25 cellular contexts compared by ENCODE assay signal in genomic region chr2:237790353-237790752, GRCh38. TPM values are rescaled to one million over a fixed set of nuclear protein-coding genes. Genes with fewer than 3 reads are reported as not detected.
DNase-seq lines count a peak whose midpoint lies in the region; ATAC-seq, FAIRE-seq and TF ChIP-seq lines count a peak whose summit lies in the region.
"Had no signal": no experiment of that assay in that cellular context is flagged by ENCODE, and none has a peak within 500 bp of the region (broad histone marks: within the 10 kb centered on the region; RNA-seq: fewer than 3 reads in every experiment).

No MANE protein-coding gene starts in this region.

- H2AFZ ChIP-seq in osteoblast (ENCODE audit: low read length): no peak overlapping the region

- no peak for TF ChIP-seq CTCF in activated CD8-positive, alpha-beta T cell treated with anti-CD3 and anti-CD28 coated beads for 36 hours (IDR thresholded peaks at IDR 0.05)
- TF ChIP-seq CTCF in esophagus muscularis mucosa (IDR thresholded peaks at IDR 0.05) (no peak), osteoblast (IDR thresholded peaks at IDR 0.05; ENCODE audit: extremely low read depth, low read depth, low read length) (no peak)

- H3K27me3 Mint-ChIP-seq in activated CD8-positive, alpha-beta T cell treated with anti-CD3 and anti-CD28 coated beads for 36 hours: no peaks in the 10 kb centered on the region
- H3K27me3 Mint-ChIP-seq in activated CD8-positive, alpha-beta T cell treated with anti-CD3 and anti-CD28 coated beads, Interleukin-2, amount 10 ng/mL, durations not matched to agents 7 days and 5 days (ENCODE audit: low read depth): no peaks in the 10 kb centered on the region
- H3K27me3 Mint-ChIP-seq: activated CD4-positive, alpha-beta memory T cell treated with anti-CD3 and anti-CD28 coated beads for 36 hours; stimulated activated memory B cell treated with anti-CD40 and anti-IgM and Interleukin-4, amounts not matched to agents 10 μg/mL and 1 μg/mL and 100 μg/mL, for 72 hours; type B pancreatic cell had no signal

- intact Hi-C loops in activated CD8-positive, alpha-beta T cell treated with anti-CD3 and anti-CD28 coated beads for 36 hours (cut with micrococcal nuclease): no loop called here
- intact Hi-C loops in esophagus muscularis mucosa (cut with DNase I): no loop called here

- H3K9me3 Mint-ChIP-seq in activated CD8-positive, alpha-beta T cell treated with anti-CD3 and anti-CD28 coated beads for 36 hours: peaks cover 9% of the 10 kb centered on the region
- H3K9me3 Mint-ChIP-seq in activated CD8-positive, alpha-beta T cell treated with anti-CD3 and anti-CD28 coated beads, Interleukin-2, amount 10 ng/mL, durations not matched to agents 7 days and 5 days (ENCODE audit: insufficient read depth): peaks cover 11% of the 10 kb centered on the region
- H3K9me3 Mint-ChIP-seq: type B pancreatic cell had no signal

- H4K20me1 ChIP-seq in osteoblast (ENCODE audit: insufficient read depth, low read length): no peaks in the 10 kb centered on the region

- no peak for TF ChIP-seq EP300 in esophagus muscularis mucosa (IDR thresholded peaks at IDR 0.05)

- no peak overlapping the region for H3K4me3 Mint-ChIP-seq in activated CD8-positive, alpha-beta T cell treated with anti-CD3 and anti-CD28 coated beads for 36 hours
- no peak overlapping the region for H3K4me3 Mint-ChIP-seq in activated CD8-positive, alpha-beta T cell treated with anti-CD3 and anti-CD28 coated beads, Interleukin-2, amount 10 ng/mL, durations not matched to agents 7 days and 5 days
- H3K4me3 Mint-ChIP-seq: activated CD4-positive, alpha-beta memory T cell treated with anti-CD3 and anti-CD28 coated beads for 36 hours; endodermal cell; stimulated activated memory B cell treated with anti-CD40 and anti-IgM and Interleukin-4, amounts not matched to agents 10 μg/mL and 1 μg/mL and 100 μg/mL, for 72 hours; type B pancreatic cell had no signal

- no peaks in the 10 kb centered on the region for H3K79me2 ChIP-seq in osteoblast (ENCODE audit: insufficient read depth, low read length)

- H3K4me1 Mint-ChIP-seq in activated CD8-positive, alpha-beta T cell treated with anti-CD3 and anti-CD28 coated beads for 36 hours (ENCODE audit: low read depth): no peaks in the 10 kb centered on the region
- H3K4me1 Mint-ChIP-seq in activated CD8-positive, alpha-beta T cell treated with anti-CD3 and anti-CD28 coated beads, Interleukin-2, amount 10 ng/mL, durations not matched to agents 7 days and 5 days (ENCODE audit: low read depth): peaks cover 3% of the 10 kb centered on the region
- H3K4me1 Mint-ChIP-seq: endodermal cell; stimulated activated memory B cell treated with anti-CD40 and anti-IgM and Interleukin-4, amounts not matched to agents 10 μg/mL and 1 μg/mL and 100 μg/mL, for 72 hours had no signal

- peaks cover 18% of the 10 kb centered on the region for H3K36me3 Mint-ChIP-seq in activated CD8-positive, alpha-beta T cell treated with anti-CD3 and anti-CD28 coated beads for 36 hours (ENCODE audit: low read depth)
- peaks cover 26% of the 10 kb centered on the region for H3K36me3 Mint-ChIP-seq in activated CD8-positive, alpha-beta T cell treated with anti-CD3 and anti-CD28 coated beads, Interleukin-2, amount 10 ng/mL, durations not matched to agents 7 days and 5 days (ENCODE audit: low read depth)

- FAIRE-seq in GM19239 (lab: Jason Lieb, UNC): no peak
- FAIRE-seq: GM18507 had no signal

- CTCF ChIA-PET in activated CD8-positive, alpha-beta T cell treated with anti-CD3 and anti-CD28 coated beads for 36 hours (lab: Charles Lee): no interaction called here
- CTCF ChIA-PET in activated CD8-positive, alpha-beta T cell treated with anti-CD3 and anti-CD28 coated beads, Interleukin-2, amount 10 ng/mL, durations not matched to agents 7 days and 5 days (lab: Charles Lee): no interaction called here

- peak; percentile 51 for ATAC-seq in activated CD8-positive, alpha-beta T cell treated with anti-CD3 and anti-CD28 coated beads for 36 hours
- ATAC-seq in activated CD8-positive, alpha-beta T cell treated with anti-CD3 and anti-CD28 coated beads, Interleukin-2, amount 10 ng/mL, durations not matched to agents 7 days and 5 days: no peak
- no peak for ATAC-seq in HG03139 (IDR thresholded peaks at IDR 0.05; ENCODE audit: unreplicated experiment)
- ATAC-seq: left ventricle myocardium superior; Right ventricle myocardium inferior; stimulated activated memory B cell treated with anti-CD40 and anti-IgM and Interleukin-4, amounts not matched to agents 10 μg/mL and 1 μg/mL and 100 μg/mL, for 72 hours had no signal

- no peak overlapping the region for H3K4me3 ChIP-seq in esophagus muscularis mucosa
- H3K4me3 ChIP-seq in osteoblast (ENCODE audit: insufficient read depth, low read length): no peak overlapping the region
- H3K4me3 ChIP-seq: adrenal gland had no signal

- peaks cover 0 to 11% (median 4%) of the 10 kb centered on the region in 4 donors for H3K9me3 ChIP-seq in esophagus muscularis mucosa
- peaks cover 3% of the 10 kb centered on the region for H3K9me3 ChIP-seq in osteoblast (ENCODE audit: low read depth, low read length)

- H3K27ac Mint-ChIP-seq in activated CD8-positive, alpha-beta T cell treated with anti-CD3 and anti-CD28 coated beads for 36 hours: no peak overlapping the region
- H3K27ac Mint-ChIP-seq in activated CD8-positive, alpha-beta T cell treated with anti-CD3 and anti-CD28 coated beads, Interleukin-2, amount 10 ng/mL, durations not matched to agents 7 days and 5 days: no peak overlapping the region
- H3K27ac Mint-ChIP-seq: activated CD4-positive, alpha-beta memory T cell treated with anti-CD3 and anti-CD28 coated beads for 36 hours; endodermal cell; stimulated activated memory B cell treated with anti-CD40 and anti-IgM and Interleukin-4, amounts not matched to agents 10 μg/mL and 1 μg/mL and 100 μg/mL, for 72 hours; type B pancreatic cell had no signal

- TF ChIP-seq POLR2A in esophagus muscularis mucosa (IDR thresholded peaks at IDR 0.05; ENCODE audit: low read depth): no peak

- no peak overlapping the region for H3K27ac ChIP-seq in esophagus muscularis mucosa (replicated peaks in 1 of 4)
- no peak overlapping the region for H3K27ac ChIP-seq in osteoblast (ENCODE audit: low read depth, low read length)
- H3K27ac ChIP-seq: adrenal gland, C4-2B had no signal

- WGBS in esophagus muscularis mucosa: 88% methylated on average over 4 of the region's 4 CpGs

- H3K27me3 ChIP-seq in esophagus muscularis mucosa (no peaks in the 10 kb centered on the region), osteoblast (ENCODE audit: insufficient read depth, low read length) (no peaks in the 10 kb centered on the region)
- H3K27me3 ChIP-seq: adrenal gland had no signal

- H3K4me2 ChIP-seq in osteoblast (ENCODE audit: insufficient read depth, low read length): peak overlapping the region; percentile 60

- H3K4me1 ChIP-seq in esophagus muscularis mucosa: no peaks in the 10 kb centered on the region
- H3K4me1 ChIP-seq in osteoblast (ENCODE audit: insufficient read depth, low read length): no peaks in the 10 kb centered on the region
- H3K4me1 ChIP-seq: adrenal gland had no signal

- POLR2A ChIA-PET in activated CD8-positive, alpha-beta T cell treated with anti-CD3 and anti-CD28 coated beads for 36 hours (lab: Charles Lee): interaction anchor here (0.6 to 0.9 kb wide), 3 partner anchors 8 to 691 kb away, joined by 3 read pairs; no protein-coding TSS in a partner anchor
- POLR2A ChIA-PET in activated CD8-positive, alpha-beta T cell treated with anti-CD3 and anti-CD28 coated beads, Interleukin-2, amount 10 ng/mL, durations not matched to agents 7 days and 5 days (lab: Charles Lee): no interaction called here

- DNase-seq in activated CD8-positive, alpha-beta T cell treated with anti-CD3 and anti-CD28 coated beads for 36 hours: no peak
- DNase-seq in activated CD8-positive, alpha-beta T cell treated with anti-CD3 and anti-CD28 coated beads, Interleukin-2, amount 10 ng/mL, durations not matched to agents 7 days and 5 days: no peak
- DNase-seq in RKO (ENCODE audit: low spot score) (peak; percentile 47), esophagus muscularis mucosa (ENCODE audit: extremely low spot score) (peak; percentile 50), osteoblast (ENCODE audit: insufficient read length, low spot score, missing footprints) (peak; percentile 88), GM19239 (ENCODE audit: insufficient read length, low spot score) (no peak), COLO668 (lab: John Stamatoyannopoulos, UW; ENCODE audit: unreplicated experiment) (no peak)
- DNase-seq: activated CD4-positive, alpha-beta memory T cell treated with anti-CD3 and anti-CD28 coated beads for 36 hours; adrenal gland; endodermal cell; H7; left ventricle myocardium superior; MV-4-11; NCI-H1930; NCI-H446 treated with DMSO at 0.1 percent for 48 hours; NK-92 treated with Interleukin-12 subunit alpha and Interleukin-12 subunit beta, amount 100 ng/mL, for 24 hours; retina; stimulated activated CD4-positive, alpha-beta T cell treated with anti-CD3 and anti-CD28 coated beads, Interleukin-15, amount 100 ng/mL, for 24 hours; T-helper 1 cell had no signal

- H3K36me3 ChIP-seq in esophagus muscularis mucosa (peaks cover 0 to 8% (median 6%) of the 10 kb centered on the region in 4 donors), osteoblast (ENCODE audit: insufficient read depth, low read length) (peaks cover 4% of the 10 kb centered on the region)
- H3K36me3 ChIP-seq: adrenal gland had no signal

RNA-seq across cellular contexts. Expression of gene RBM44, which starts 8.2 kb away (rescaled TPM):
- under 1 TPM; 0.52 to 0.87 TPM for total RNA-seq in activated CD8-positive, alpha-beta T cell treated with anti-CD3 and anti-CD28 coated beads for 36 hours
- total RNA-seq in activated CD8-positive, alpha-beta T cell treated with anti-CD3 and anti-CD28 coated beads, Interleukin-2, amount 10 ng/mL, durations not matched to agents 7 days and 5 days: under 1 TPM; 0.37 to 0.73 TPM
- total RNA-seq in esophagus muscularis mucosa (under 1 TPM; 0.42 to 0.99 (median 0.61) TPM), osteoblast (0.59 and 0.72 TPM in 2 replicates)

Comparison
In these comparisons a context has a peak if more than half of its experiments do, and no peak if none do; other contexts are left out.
1. DNase-seq: peak in RKO (single experiment), esophagus muscularis mucosa (single experiment) and osteoblast (single experiment); none in activated CD8-positive, alpha-beta T cell treated with anti-CD3 and anti-CD28 coated beads for 36 hours (single experiment), activated CD8-positive, alpha-beta T cell treated with anti-CD3 and anti-CD28 coated beads, Interleukin-2, amount 10 ng/mL, durations not matched to agents 7 days and 5 days (single experiment), GM19239 (single experiment) and COLO668 (single experiment).